26 cellular contexts compared by ENCODE assay signal in genomic region chr9:92402359-92402758, GRCh38. TPM values are rescaled to one million over a fixed set of nuclear protein-coding genes. Genes with fewer than 3 reads are reported as not detected.
DNase-seq lines count a peak whose midpoint lies in the region; ATAC-seq and TF ChIP-seq lines count a peak whose summit lies in the region.
"Had no signal": no experiment of that assay in that cellular context is flagged by ENCODE, and none has a peak within 500 bp of the region (broad histone marks: within the 10 kb centered on the region; RNA-seq: fewer than 3 reads in every experiment).

No MANE protein-coding gene starts in this region.

- DNase-seq in heart left ventricle (no peak), right atrium auricular region (ENCODE audit: low spot score) (no peak), M059J (ENCODE audit: low read depth) (peak; percentile 31), uterus (no peak), AG08396 (ENCODE audit: low spot score) (no peak), Calu3 (no peak), KBM-7 (no peak)
- DNase-seq: activated effector memory CD4-positive, alpha-beta T cell treated with anti-CD3 and anti-CD28 coated beads, Interleukin-2, amount 50 U/mL, for 16 hours; adrenal gland; colonic mucosa; COR-L47; DMS79 treated with DMSO at 0.1 percent for 48 hours; esophagus squamous epithelium; KG1; NCI-H187 treated with DMSO at 0.1 percent for 48 hours; SK-N-SH had no signal

- H3K27ac ChIP-seq in heart left ventricle, result peak overlapping the region in 5 of 12 donors; percentile 14 to 68 (median 35)
- peak overlapping the region in 1 of 2 donors; percentile 14 for H3K27ac ChIP-seq in right atrium auricular region
- H3K27ac ChIP-seq in muscle layer of duodenum (ENCODE audit: low read length), result peak overlapping the region; percentile 2
- H3K27ac ChIP-seq in uterus, result peak overlapping the region; percentile 74 to 87
- H3K27ac ChIP-seq: adrenal gland; BLaER1 treated with 17β-estradiol and CSF1 and Interleukin-3, amounts not matched to agents 10 nM and 100 nM; colonic mucosa; esophagus squamous epithelium; RWPE1 had no signal

- no peak overlapping the region for H3K4me3 Mint-ChIP-seq in Calu3 (ENCODE audit: low read depth, unreplicated experiment)
- H3K4me3 Mint-ChIP-seq: GM23338; T-helper 2 cell treated with Interferon-gamma antibody and Interleukin-4, amounts not matched to agents 5 μg/mL and 100 μg/mL, for 36 hours had no signal

- H3K27ac Mint-ChIP-seq in Calu3 (ENCODE audit: unreplicated experiment), result no peak overlapping the region
- H3K27ac Mint-ChIP-seq: GM23338; progenitor cell of endocrine pancreas; T-helper 2 cell treated with Interferon-gamma antibody and Interleukin-4, amounts not matched to agents 5 μg/mL and 100 μg/mL, for 36 hours had no signal

- H3K27me3 Mint-ChIP-seq in Calu3 (ENCODE audit: unreplicated experiment), result no peaks in the 10 kb centered on the region
- H3K27me3 Mint-ChIP-seq: progenitor cell of endocrine pancreas had no signal

- 68 to 86% (median 72%) methylated on average over 1 of the region's 1 CpG for WGBS in heart left ventricle, 4 donors

- TF ChIP-seq CTCF in heart left ventricle (IDR thresholded peaks at IDR 0.05) (no peak), right atrium auricular region (IDR thresholded peaks at IDR 0.05) (no peak), uterus (IDR thresholded peaks at IDR 0.05) (no peak), Calu3 (IDR thresholded peaks at IDR 0.05; ENCODE audit: unreplicated experiment) (no peak)

- H3K36me3 Mint-ChIP-seq in Calu3 (ENCODE audit: insufficient read depth, unreplicated experiment), result no peaks in the 10 kb centered on the region

- in situ Hi-C loops in KBM-7 (cut with MboI; ENCODE audit: low pct_unique_long_range_greater_than_20kb, low sequenced_read_pairs), result no loop called here

- H3K27me3 ChIP-seq in heart left ventricle (no peaks in the 10 kb centered on the region), right atrium auricular region (no peaks in the 10 kb centered on the region), muscle layer of duodenum (ENCODE audit: low read depth, low read length) (no peaks in the 10 kb centered on the region), uterus (no peaks in the 10 kb centered on the region)
- H3K27me3 ChIP-seq: adrenal gland; BLaER1 treated with 17β-estradiol and CSF1 and Interleukin-3, amounts not matched to agents 10 nM and 100 nM; colonic mucosa; esophagus squamous epithelium had no signal

- intact Hi-C loops in heart left ventricle (cut with DNase I) (no loop called here), uterus (cut with DNase I; ENCODE audit: low total_unique reads) (no loop called here), Calu3 (cut with micrococcal nuclease; ENCODE audit: unreplicated experiment) (no loop called here)

- peaks cover 2% of the 10 kb centered on the region for H3K9me3 Mint-ChIP-seq in Calu3 (ENCODE audit: low read depth, unreplicated experiment)
- H3K9me3 Mint-ChIP-seq: GM23338; T-helper 2 cell treated with Interferon-gamma antibody and Interleukin-4, amounts not matched to agents 5 μg/mL and 100 μg/mL, for 36 hours had no signal

- H3K4me1 Mint-ChIP-seq in Calu3 (ENCODE audit: low read depth, unreplicated experiment), result no peaks in the 10 kb centered on the region
- H3K4me1 Mint-ChIP-seq: GM23338 had no signal

- TF ChIP-seq POLR2A in heart left ventricle (IDR thresholded peaks at IDR 0.05), result no peak
- TF ChIP-seq POLR2A in uterus (IDR thresholded peaks at IDR 0.05), result no peak

- H3K4me3 ChIP-seq in heart left ventricle, result peak overlapping the region in 8 of 12 donors; percentile 16 to 51 (median 38)
- no peak overlapping the region for H3K4me3 ChIP-seq in right atrium auricular region
- peak overlapping the region; percentile 17 to 42 for H3K4me3 ChIP-seq in muscle layer of duodenum (ENCODE audit: low read depth in 1 of 2, low read length in 2 of 2)
- peak overlapping the region in 1 of 2 donors; percentile 9 for H3K4me3 ChIP-seq in uterus
- H3K4me3 ChIP-seq: BLaER1 treated with 17β-estradiol and CSF1 and Interleukin-3, amounts not matched to agents 10 nM and 100 nM; colonic mucosa; GM23338; lung had no signal

- ATAC-seq in heart left ventricle, result no peak
- ATAC-seq: GM23338 had no signal

- no TSS peak for BruUV-seq in Calu3 (replicated peaks; lab: Mats Ljungman, UMichigan)

- H3K9me3 ChIP-seq in heart left ventricle (peaks cover 0 to 7% (median 0%) of the 10 kb centered on the region in 12 donors), right atrium auricular region (no peaks in the 10 kb centered on the region), muscle layer of duodenum (ENCODE audit: control insufficient read depth in 1 of 2, low read length in 2 of 2) (no peaks in the 10 kb centered on the region), uterus (no peaks in the 10 kb centered on the region)
- H3K9me3 ChIP-seq: adrenal gland, colonic mucosa, esophagus squamous epithelium, SK-N-SH had no signal

- CTCF ChIA-PET in Calu3 (lab: Charles Lee), result interaction anchor here (0.6 kb wide), 1 partner anchor 32 kb away, joined by 4 read pairs; no protein-coding TSS in a partner anchor

- H3K4me1 ChIP-seq in heart left ventricle, result peaks cover 0 to 17% (median 0%) of the 10 kb centered on the region in 12 donors
- H3K4me1 ChIP-seq in right atrium auricular region, result peaks cover 0 to 9% of the 10 kb centered on the region in 2 donors
- peaks cover 6 to 17% of the 10 kb centered on the region in 2 donors for H3K4me1 ChIP-seq in muscle layer of duodenum (ENCODE audit: control insufficient read depth in 1 of 2, insufficient read depth in 2 of 2, low read length in 2 of 2)
- H3K4me1 ChIP-seq in uterus, result no peaks in the 10 kb centered on the region

- peaks cover 0 to 10% (median 0%) of the 10 kb centered on the region in 9 donors for H3K36me3 ChIP-seq in heart left ventricle
- H3K36me3 ChIP-seq in right atrium auricular region, result no peaks in the 10 kb centered on the region
- H3K36me3 ChIP-seq in muscle layer of duodenum (ENCODE audit: control insufficient read depth in 1 of 2, insufficient read depth in 2 of 2, low read length in 2 of 2), result no peaks in the 10 kb centered on the region
- no peaks in the 10 kb centered on the region for H3K36me3 ChIP-seq in uterus
- H3K36me3 ChIP-seq: adrenal gland, colonic mucosa, esophagus squamous epithelium had no signal

RNA-seq across cellular contexts. Expression of gene OGN, which starts 2.0 kb away (rescaled TPM):
- 10 to 100 TPM in 5 of 9 donors, 1 to 10 TPM in 4; 2.8 to 65.4 (median 11.9) TPM for total RNA-seq in heart left ventricle
- polyA plus RNA-seq in heart left ventricle, result 1 to 10 TPM; 2.1 to 3.5 TPM
- 10 to 100 TPM; 15.5 to 39.1 TPM for total RNA-seq in right atrium auricular region
- total RNA-seq in M059J (2014; rRNA removed; shearing (Covaris generic)), result not detected in 2 replicates
- 100 to 1,000 TPM in 1 of 4 donors, 10 to 100 TPM in 3; 26.0 to 302 (median 43.0) TPM for total RNA-seq in uterus
- not detected in 2 replicates for total RNA-seq in Calu3 (2022)
- total RNA-seq: bronchial epithelial cell, GM23338, HT-29, kidney epithelial cell, progenitor cell of endocrine pancreas had no signal

RNA-seq across cellular contexts. Expression of gene OMD, which starts 21.9 kb away (rescaled TPM):
- total RNA-seq in heart left ventricle (10 to 100 TPM in 1 of 9 donors, 1 to 10 TPM in 8; 2.3 to 10.2 (median 5.9) TPM), right atrium auricular region (10 to 100 TPM; 22.7 to 26.5 TPM), uterus (10 to 100 TPM in 2 of 4 donors, 1 to 10 TPM in 2; 8.5 to 24.4 (median 11.1) TPM), Calu3 (2022) (0.14 TPM in 1 of 2 replicates, not detected in the other)
- 1 to 10 TPM; 1.5 to 2.6 TPM for polyA plus RNA-seq in heart left ventricle
- total RNA-seq in M059J (2014; rRNA removed; shearing (Covaris generic)), result not detected in 2 replicates
- total RNA-seq: bronchial epithelial cell, GM23338, HT-29, kidney epithelial cell, progenitor cell of endocrine pancreas had no signal
- polyA plus RNA-seq: SK-N-SH had no signal

Comparison
In these comparisons a context has a peak if more than half of its experiments do, and no peak if none do; other contexts are left out.
1. H3K4me3 ChIP-seq: peak in heart left ventricle (8 of 12) and muscle layer of duodenum (2 of 2); none in right atrium auricular region (0 of 2).